In the genomic region with DNA sequence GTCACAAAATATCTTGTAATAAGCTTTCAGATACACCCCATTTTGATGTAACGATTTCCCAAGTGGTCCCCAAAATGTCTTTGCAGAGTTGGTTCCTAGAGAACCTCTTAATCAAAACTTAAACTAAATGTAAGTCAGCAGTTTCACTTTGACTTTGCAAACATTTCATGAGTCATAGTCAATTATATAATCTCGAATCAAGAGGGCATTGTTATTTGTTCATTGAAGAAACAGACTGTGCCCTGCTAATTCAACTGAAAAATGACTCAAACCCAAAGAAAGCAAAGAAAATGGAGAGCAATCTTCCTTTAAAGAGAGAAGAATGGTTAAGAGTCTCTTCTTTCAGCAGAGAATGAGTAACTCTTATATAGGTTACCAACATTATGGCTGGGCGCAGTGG, we compare ENCODE assay signal across 10 cellular contexts. TPM values are rescaled to one million over a fixed set of nuclear protein-coding genes. Genes with fewer than 3 reads are reported as not detected.
DNase-seq lines count a peak whose midpoint lies in the region; ATAC-seq and TF ChIP-seq lines count a peak whose summit lies in the region.
"Had no signal": no experiment of that assay in that cellular context is flagged by ENCODE, and none has a peak within 500 bp of the region (broad histone marks: within the 10 kb centered on the region; RNA-seq: fewer than 3 reads in every experiment).

No MANE protein-coding gene starts in this region.

- TF ChIP-seq CTCF in ascending aorta (IDR thresholded peaks at IDR 0.05) = no peak

- H3K9me3 ChIP-seq in mucosa of rectum (ENCODE audit: control insufficient read depth in 2 of 2, low read length in 2 of 2) (no peaks in the 10 kb centered on the region), ascending aorta (no peaks in the 10 kb centered on the region)

- DNase-seq in astrocyte of the hippocampus (ENCODE audit: low read depth, low spot score) = peak; percentile 65
- DNase-seq in activated gamma-delta T cell (lab: John Stamatoyannopoulos, UW) = no peak
- no peak for DNase-seq in stimulated activated naive CD4-positive, alpha-beta T cell treated with Interleukin-2 at 50 U/mL for 16 hours (lab: John Stamatoyannopoulos, UW)
- DNase-seq in NCI-H524 treated with DMSO at 0.1 percent for 48 hours (lab: John Stamatoyannopoulos, UW) = no peak
- DNase-seq in ascending aorta (ENCODE audit: low spot score in 2 of 2) = no peak
- DNase-seq: posterior cingulate gyrus had no signal

- H3K4me3 ChIP-seq in mucosa of rectum (ENCODE audit: low read length in 2 of 2) (no peak overlapping the region), ascending aorta (no peak overlapping the region)

- H3K4me1 ChIP-seq in mucosa of rectum (ENCODE audit: control insufficient read depth in 2 of 2, insufficient read depth in 2 of 2, low read length in 2 of 2) (peaks cover 8 to 16% of the 10 kb centered on the region in 2 donors), ascending aorta (peaks cover 0 to 8% of the 10 kb centered on the region in 2 donors)

- no peak overlapping the region for H3K9ac ChIP-seq in mucosa of rectum (ENCODE audit: low read depth in 1 of 2, low read length in 2 of 2)

- H3K27ac ChIP-seq in mucosa of rectum (ENCODE audit: low read depth in 2 of 2, low read length in 2 of 2) (peak overlapping the region; percentile 3 to 47), ascending aorta (no peak overlapping the region)
- H3K27ac ChIP-seq: VCaP had no signal

- H3K27me3 ChIP-seq in mucosa of rectum (ENCODE audit: control insufficient read depth in 2 of 2, insufficient read depth in 2 of 2, low read length in 2 of 2) (no peaks in the 10 kb centered on the region), ascending aorta (no peaks in the 10 kb centered on the region)

- ATAC-seq in GM18861 (IDR thresholded peaks at IDR 0.05; ENCODE audit: unreplicated experiment) = peak; percentile 50
- ATAC-seq in HG02973 (IDR thresholded peaks at IDR 0.05; ENCODE audit: unreplicated experiment) = peak; percentile 42

- intact Hi-C loops in ascending aorta (cut with DNase I) = no loop called here

- no peaks in the 10 kb centered on the region for H3K36me3 ChIP-seq in mucosa of rectum (ENCODE audit: control insufficient read depth in 2 of 2, insufficient read depth in 2 of 2, low read length in 2 of 2)
- no peaks in the 10 kb centered on the region for H3K36me3 ChIP-seq in ascending aorta

RNA-seq across cellular contexts. Expression of gene IPCEF1, which starts 58.3 kb away (rescaled TPM):
- not detected for total RNA-seq in ascending aorta

Comparison
In these comparisons a context has a peak if more than half of its experiments do, and no peak if none do; other contexts are left out.
1. H3K27ac ChIP-seq: peak in mucosa of rectum (2 of 2); none in ascending aorta (0 of 2).